ENCODE assay signal across 8 cellular contexts in genomic region chr4:59553063-59553738, GRCh38.
DNase-seq lines count a peak whose midpoint lies in the region; ATAC-seq, FAIRE-seq and TF ChIP-seq lines count a peak whose summit lies in the region.

No MANE protein-coding gene starts in this region.

- H3K27me3 ChIP-seq in thoracic aorta (replicated peaks; ENCODE audit: insufficient read depth) (no peaks in the 10 kb centered on the region), testis (no peaks in the 10 kb centered on the region)

- no peak overlapping the region for H3K27ac ChIP-seq in thoracic aorta
- no peak overlapping the region for H3K27ac ChIP-seq in testis

- ATAC-seq in GM21447 (IDR thresholded peaks at IDR 0.05; ENCODE audit: unreplicated experiment) (peak; percentile 87), thoracic aorta (ENCODE audit: insufficient number of reproducible peaks, low FRiP score, low read depth) (no peak)

- CTCF ChIA-PET in Calu3 (lab: Charles Lee) = no interaction called here

- intact Hi-C loops in Calu3 (cut with micrococcal nuclease; ENCODE audit: unreplicated experiment) = no loop called here
- intact Hi-C loops in testis (cut with DNase I; ENCODE audit: low total_unique reads) = no loop called here

- peaks cover 3% of the 10 kb centered on the region for H3K9me3 Mint-ChIP-seq in Calu3 (ENCODE audit: low read depth, unreplicated experiment)

- DNase-seq in Calu3 (peak; percentile 22), HTR-8/SVneo (ENCODE audit: insufficient read length, low spot score) (peak; percentile 29), cardiac fibroblast (ENCODE audit: low read depth in 2 of 2) (peak; percentile 0 to 71), thoracic aorta (ENCODE audit: low spot score) (no peak), testis (no peak), NCI-H146 (lab: John Stamatoyannopoulos, UW) (no peak)
- no peak for DNase-seq in activated CD4-positive, CD25-positive, alpha-beta regulatory T cell treated with anti-CD3 and anti-CD28 coated beads, Interleukin-2, amount 50 U/mL, for 72 hours

- H3K36me3 Mint-ChIP-seq in Calu3 (ENCODE audit: insufficient read depth, unreplicated experiment) = no peaks in the 10 kb centered on the region

- H3K4me1 ChIP-seq in thoracic aorta (ENCODE audit: control insufficient read depth in 1 of 2, low read depth in 2 of 2) (no peaks in the 10 kb centered on the region), testis (no peaks in the 10 kb centered on the region)

- H3K27ac Mint-ChIP-seq in Calu3 (ENCODE audit: unreplicated experiment) = peak overlapping the region; percentile 42

- H3K4me3 ChIP-seq in cardiac fibroblast (replicated peaks in 1 of 2; ENCODE audit: low read depth in 2 of 2, low read length in 2 of 2) = peak overlapping the region in 1 of 2 donors; percentile 34
- peak overlapping the region; percentile 66 for H3K4me3 ChIP-seq in thoracic aorta
- no peak overlapping the region for H3K4me3 ChIP-seq in testis

- TF ChIP-seq CTCF in Calu3 (IDR thresholded peaks at IDR 0.05; ENCODE audit: unreplicated experiment) (no peak), cardiac fibroblast (IDR thresholded peaks at IDR 0.05; ENCODE audit: low read depth, low read length) (no peak), thoracic aorta (IDR thresholded peaks at IDR 0.05) (no peak), testis (IDR thresholded peaks at IDR 0.05) (no peak)

- peak overlapping the region; percentile 46 for H3K4me3 Mint-ChIP-seq in Calu3 (ENCODE audit: low read depth, unreplicated experiment)

- H3K27me3 Mint-ChIP-seq in Calu3 (ENCODE audit: unreplicated experiment) = no peaks in the 10 kb centered on the region

- 54 to 64% methylated on average over 2 of the region's 2 CpGs for WGBS in testis, 2 donors

- no peak for TF ChIP-seq POLR2A in testis (IDR thresholded peaks at IDR 0.05)

- FAIRE-seq in HTR-8/SVneo (lab: Jason Lieb, UNC) = no peak

- H3K36me3 ChIP-seq in thoracic aorta (no peaks in the 10 kb centered on the region), testis (ENCODE audit: low read depth, missing control alignments) (no peaks in the 10 kb centered on the region)

- H3K9me3 ChIP-seq in thoracic aorta = no peaks in the 10 kb centered on the region
- H3K9me3 ChIP-seq in testis = no peaks in the 10 kb centered on the region

- BruUV-seq in Calu3 (replicated peaks; lab: Mats Ljungman, UMichigan) = no TSS peak

- H3K4me1 Mint-ChIP-seq in Calu3 (ENCODE audit: low read depth, unreplicated experiment) = no peaks in the 10 kb centered on the region

Comparison
In these comparisons a context has a peak if more than half of its experiments do, and no peak if none do; other contexts are left out.
1. DNase-seq: peak in Calu3 (single experiment), HTR-8/SVneo (single experiment) and cardiac fibroblast (2 of 2); none in thoracic aorta (single experiment), activated CD4-positive, CD25-positive, alpha-beta regulatory T cell treated with anti-CD3 and anti-CD28 coated beads, Interleukin-2, amount 50 U/mL, for 72 hours (single experiment), testis (single experiment) and NCI-H146 (single experiment).